ENCODE assay signal across 1 cellular context in genomic region chr1:65197636-65198035, GRCh38.
TF ChIP-seq lines count a peak whose summit lies in the region.

No MANE protein-coding gene starts in this region.

TF ChIP-seq in IMR-90, 13 proteins besides CTCF, POLR2A, EP300 and RAD21:
- TF ChIP-seq RFX5 (IDR thresholded peaks at IDR 0.05; ENCODE audit: low read depth, low read length): no peak
- TF ChIP-seq RCOR1 (IDR thresholded peaks at IDR 0.05; ENCODE audit: insufficient replicate concordance, low read length): no peak
- TF ChIP-seq NFE2L2 (IDR thresholded peaks at IDR 0.05; ENCODE audit: low read depth, low read length): no peak
- TF ChIP-seq USF2 (IDR thresholded peaks at IDR 0.05; ENCODE audit: low read depth, low read length): no peak
